ENCODE assay signal across 23 cellular contexts in the genomic region with DNA sequence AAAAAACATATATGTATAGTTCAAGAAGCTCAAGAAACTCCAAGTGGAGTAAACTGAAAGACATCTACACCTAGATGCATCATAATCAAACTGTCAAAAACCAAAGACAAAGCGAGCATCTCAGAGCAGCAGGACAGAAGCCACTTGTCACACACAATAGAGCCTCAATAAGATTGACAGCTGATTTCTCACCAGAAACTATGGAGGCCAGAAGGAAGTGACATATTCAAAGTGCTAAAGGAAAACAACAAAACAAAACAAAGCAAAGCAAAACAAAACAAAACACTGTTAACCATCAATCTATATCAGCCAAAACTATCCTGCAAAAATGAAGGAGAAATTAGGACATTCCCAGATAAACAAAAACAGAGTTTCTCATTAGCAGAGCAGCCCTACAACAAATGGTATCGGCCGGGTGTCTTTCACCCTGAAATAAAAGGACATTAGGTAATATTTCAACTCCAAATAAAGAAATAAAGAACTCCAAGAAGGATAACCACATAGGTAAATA.
DNase-seq lines count a peak whose midpoint lies in the region; ATAC-seq and TF ChIP-seq lines count a peak whose summit lies in the region.
"Had no signal": no experiment of that assay in that cellular context is flagged by ENCODE, and none has a peak within 500 bp of the region (broad histone marks: within the 10 kb centered on the region; RNA-seq: fewer than 3 reads in every experiment).

No MANE protein-coding gene starts in this region.

- no peak overlapping the region for H2AFZ ChIP-seq in OCI-LY7 (ENCODE audit: low read length)

- DNase-seq in DMS53 (lab: John Stamatoyannopoulos, UW): peak; percentile 29
- no peak for DNase-seq in DMS53 treated with DMSO at 0.1 percent for 48 hours (lab: John Stamatoyannopoulos, UW; ENCODE audit: unreplicated experiment)
- peak; percentile 51 for DNase-seq in OCI-LY7 (ENCODE audit: low spot score)
- peak; percentile 18 for DNase-seq in cerebellar cortex (ENCODE audit: low spot score)
- DNase-seq in stimulated activated naive B cell treated with anti-CD40 and anti-IgM and Interleukin-4, amounts not matched to agents 10 μg/mL and 1 μg/mL and 100 μg/mL, for 72 hours: no peak
- DNase-seq in tibial artery: no peak
- no peak for DNase-seq in activated naive CD4-positive, alpha-beta T cell treated with anti-CD3 and anti-CD28 coated beads for 36 hours
- DNase-seq: activated CD4-positive, alpha-beta T cell treated with anti-CD3 and anti-CD28 coated beads, Interleukin-2, amount 10 ng/mL, durations not matched to agents 24 days and 14 days; activated gamma-delta T cell; anterior cingulate cortex; BE2C; Caco-2; cerebellar nuclear complex; effector CD8-positive, alpha-beta T cell; left ventricle myocardium superior; NCI-H1092; NCI-H526 treated with DMSO at 0.1 percent for 48 hours; spleen; stimulated activated CD4-positive, alpha-beta T cell treated with anti-CD3 and anti-CD28 coated beads, Interleukin-4, amount 100 ng/mL, for 4 hours had no signal

- H3K27ac Mint-ChIP-seq in stimulated activated naive B cell treated with anti-CD40 and anti-IgM and Interleukin-4, amounts not matched to agents 10 μg/mL and 1 μg/mL and 100 μg/mL, for 72 hours: no peak overlapping the region
- no peak overlapping the region for H3K27ac Mint-ChIP-seq in activated naive CD4-positive, alpha-beta T cell treated with anti-CD3 and anti-CD28 coated beads for 36 hours
- H3K27ac Mint-ChIP-seq: activated CD4-positive, alpha-beta T cell treated with anti-CD3 and anti-CD28 coated beads, Interleukin-2, amount 10 ng/mL, durations not matched to agents 24 days and 14 days had no signal

- H3K27me3 Mint-ChIP-seq in stimulated activated naive B cell treated with anti-CD40 and anti-IgM and Interleukin-4, amounts not matched to agents 10 μg/mL and 1 μg/mL and 100 μg/mL, for 72 hours: peaks cover 33 to 48% of the 10 kb centered on the region in 2 donors
- H3K27me3 Mint-ChIP-seq in activated naive CD4-positive, alpha-beta T cell treated with anti-CD3 and anti-CD28 coated beads for 36 hours (ENCODE audit: low read depth): peaks cover 13% of the 10 kb centered on the region

- peaks cover 0 to 19% of the 10 kb centered on the region in 2 donors for H3K27me3 ChIP-seq in tibial artery
- H3K27me3 ChIP-seq: BE2C, neutrophil had no signal

- no peak for ATAC-seq in stimulated activated naive B cell treated with anti-CD40 and anti-IgM and Interleukin-4, amounts not matched to agents 10 μg/mL and 1 μg/mL and 100 μg/mL, for 72 hours (replicated peaks)
- ATAC-seq: left ventricle myocardium superior had no signal

- H3K4me2 ChIP-seq in OCI-LY7 (ENCODE audit: low read length): no peak overlapping the region

- POLR2A ChIA-PET in HEK293 (lab: Yijun Ruan, JAX) (no interaction called here), OCI-LY7 (lab: Charles Lee) (interaction anchor here (0.7 kb wide), 1 partner anchor 337 kb away, joined by 3 read pairs; no protein-coding TSS in a partner anchor)

- intact Hi-C loops in OCI-LY7 (cut with micrococcal nuclease; ENCODE audit: unreplicated experiment): no loop called here
- intact Hi-C loops in tibial artery (cut with DNase I; ENCODE audit: low total_unique reads): no loop called here
- intact Hi-C loops in activated naive CD4-positive, alpha-beta T cell treated with anti-CD3 and anti-CD28 coated beads for 36 hours (cut with micrococcal nuclease): no loop called here

- H3K9me3 Mint-ChIP-seq in stimulated activated naive B cell treated with anti-CD40 and anti-IgM and Interleukin-4, amounts not matched to agents 10 μg/mL and 1 μg/mL and 100 μg/mL, for 72 hours: peaks cover 18 to 33% of the 10 kb centered on the region in 2 donors
- H3K9me3 Mint-ChIP-seq in activated naive CD4-positive, alpha-beta T cell treated with anti-CD3 and anti-CD28 coated beads for 36 hours: peaks cover 15% of the 10 kb centered on the region

- no peaks in the 10 kb centered on the region for H3K79me2 ChIP-seq in OCI-LY7 (ENCODE audit: insufficient read depth, low read depth, low read length)

- CTCF ChIA-PET in HEK293 (lab: Yijun Ruan, JAX) (interaction anchor here (0.6 kb wide), 2 partner anchors 18 to 126 kb away, joined by 3 read pairs; no protein-coding TSS in a partner anchor), OCI-LY7 (lab: Charles Lee; ENCODE audit: unreplicated experiment) (no interaction called here)
- CTCF ChIA-PET in activated naive CD4-positive, alpha-beta T cell treated with anti-CD3 and anti-CD28 coated beads for 36 hours (lab: Charles Lee): no interaction called here

- no peak overlapping the region for H3K4me3 Mint-ChIP-seq in stimulated activated naive B cell treated with anti-CD40 and anti-IgM and Interleukin-4, amounts not matched to agents 10 μg/mL and 1 μg/mL and 100 μg/mL, for 72 hours
- H3K4me3 Mint-ChIP-seq in activated naive CD4-positive, alpha-beta T cell treated with anti-CD3 and anti-CD28 coated beads for 36 hours: no peak overlapping the region
- H3K4me3 Mint-ChIP-seq: activated CD4-positive, alpha-beta T cell treated with anti-CD3 and anti-CD28 coated beads, Interleukin-2, amount 10 ng/mL, durations not matched to agents 24 days and 14 days had no signal

- H3K9me2 ChIP-seq in OCI-LY7 (ENCODE audit: insufficient read depth, low read length): no peaks in the 10 kb centered on the region

- BruUV-seq in OCI-LY7 (replicated peaks; lab: Mats Ljungman, UMichigan): no TSS peak

- H3K36me3 ChIP-seq in HEK293 (ENCODE audit: control insufficient read depth in 2 of 2, insufficient read depth in 1 of 2, low read length in 2 of 2) (no peaks in the 10 kb centered on the region), OCI-LY7 (ENCODE audit: insufficient read depth, low read length) (no peaks in the 10 kb centered on the region), tibial artery (no peaks in the 10 kb centered on the region)
- H3K36me3 ChIP-seq: BE2C, HAP-1, neutrophil, spleen had no signal

- H3K4me1 ChIP-seq in HEK293 (ENCODE audit: control insufficient read depth, insufficient read depth, low read length) (no peaks in the 10 kb centered on the region), OCI-LY7 (ENCODE audit: insufficient read depth, low read length, poor library complexity, severe bottlenecking) (no peaks in the 10 kb centered on the region), tibial artery (no peaks in the 10 kb centered on the region)
- H3K4me1 ChIP-seq: BE2C, Caco-2 had no signal

- no peak overlapping the region for H3K27ac ChIP-seq in HEK293 (ENCODE audit: extremely low read depth, low read depth, low read length)
- no peak overlapping the region for H3K27ac ChIP-seq in OCI-LY7 (ENCODE audit: low read depth, low read length, poor library complexity, severe bottlenecking)
- H3K27ac ChIP-seq in tibial artery: no peak overlapping the region
- H3K27ac ChIP-seq: neutrophil, SK-N-MC, spleen had no signal

- no peaks in the 10 kb centered on the region for H3K4me1 Mint-ChIP-seq in stimulated activated naive B cell treated with anti-CD40 and anti-IgM and Interleukin-4, amounts not matched to agents 10 μg/mL and 1 μg/mL and 100 μg/mL, for 72 hours
- H3K4me1 Mint-ChIP-seq in activated naive CD4-positive, alpha-beta T cell treated with anti-CD3 and anti-CD28 coated beads for 36 hours (ENCODE audit: low read depth): no peaks in the 10 kb centered on the region
- H3K4me1 Mint-ChIP-seq: activated CD4-positive, alpha-beta T cell treated with anti-CD3 and anti-CD28 coated beads, Interleukin-2, amount 10 ng/mL, durations not matched to agents 24 days and 14 days had no signal

- TF ChIP-seq CTCF in HEK293 (tag by site-specific recombination; IDR thresholded peaks at IDR 0.05) (no peak), OCI-LY7 (conservative IDR thresholded peaks at IDR 0.05; ENCODE audit: low read length) (no peak), tibial artery (IDR thresholded peaks at IDR 0.05) (no peak)

- no peaks in the 10 kb centered on the region for H4K20me1 ChIP-seq in OCI-LY7 (ENCODE audit: insufficient read depth, low read length)

- peaks cover 8 to 15% of the 10 kb centered on the region in 2 donors for H3K36me3 Mint-ChIP-seq in stimulated activated naive B cell treated with anti-CD40 and anti-IgM and Interleukin-4, amounts not matched to agents 10 μg/mL and 1 μg/mL and 100 μg/mL, for 72 hours
- H3K36me3 Mint-ChIP-seq in activated naive CD4-positive, alpha-beta T cell treated with anti-CD3 and anti-CD28 coated beads for 36 hours (ENCODE audit: low read depth): no peaks in the 10 kb centered on the region

- H3K4me3 ChIP-seq in HEK293 (ENCODE audit: low read depth, low read length): no peak overlapping the region
- no peak overlapping the region for H3K4me3 ChIP-seq in OCI-LY7 (ENCODE audit: low read depth, low read length, poor library complexity, severe bottlenecking)
- no peak overlapping the region for H3K4me3 ChIP-seq in tibial artery
- H3K4me3 ChIP-seq: HAP-1, SK-N-MC, spleen had no signal

- H3K9me3 ChIP-seq in HEK293 (ENCODE audit: control insufficient read depth, insufficient read depth, low read depth, low read length): no peaks in the 10 kb centered on the region
- H3K9me3 ChIP-seq in OCI-LY7 (ENCODE audit: low read length): peaks cover 14% of the 10 kb centered on the region
- peaks cover 3 to 29% (median 14%) of the 10 kb centered on the region in 3 donors for H3K9me3 ChIP-seq in tibial artery
- H3K9me3 ChIP-seq: BE2C had no signal

TF ChIP-seq in HEK293, 187 proteins besides CTCF, POLR2A, EP300 and RAD21 (continues in another document):
- TF ChIP-seq ZNF473 (tag by site-specific recombination; IDR thresholded peaks at IDR 0.05) (no peak), ZNF549 (tag by site-specific recombination; IDR thresholded peaks at IDR 0.05) (peak; percentile 31; the same call in 1 of the 2 replicates), ZNF623 (tag by site-specific recombination; IDR thresholded peaks at IDR 0.05) (no peak), WT1 (tag by site-specific recombination; IDR thresholded peaks at IDR 0.05) (no peak), YY1 (tag by site-specific recombination; IDR thresholded peaks at IDR 0.05) (no peak)

Comparison
In these comparisons a context has a peak if more than half of its experiments do, and no peak if none do; other contexts are left out.
1. DNase-seq: peak in DMS53 (single experiment), OCI-LY7 (single experiment) and cerebellar cortex (single experiment); none in DMS53 treated with DMSO at 0.1 percent for 48 hours (single experiment), stimulated activated naive B cell treated with anti-CD40 and anti-IgM and Interleukin-4, amounts not matched to agents 10 μg/mL and 1 μg/mL and 100 μg/mL, for 72 hours (single experiment), tibial artery (0 of 2) and activated naive CD4-positive, alpha-beta T cell treated with anti-CD3 and anti-CD28 coated beads for 36 hours (single experiment).